Comparison of ENCODE assay signal across 28 cellular contexts in the genomic region with DNA sequence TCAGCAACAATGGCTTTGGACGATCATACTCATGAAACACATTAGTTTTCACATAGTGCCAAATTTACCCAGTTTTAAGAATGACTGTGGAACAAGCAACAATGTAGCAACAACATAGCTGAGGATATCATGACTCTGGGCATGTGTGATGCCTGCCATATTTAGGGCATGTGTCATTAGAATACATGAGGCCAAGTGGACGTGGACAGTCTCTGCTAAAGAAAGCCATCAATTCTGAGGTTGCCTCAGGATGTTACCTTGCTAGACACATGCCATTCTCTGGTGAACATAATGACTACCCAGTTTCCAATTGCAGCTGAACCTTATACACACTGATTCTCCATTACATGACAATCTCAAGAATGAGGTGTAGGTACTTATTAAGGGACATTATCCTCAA.
"Had no signal": no experiment of that assay in that cellular context is flagged by ENCODE, and none has a peak within 500 bp of the region (broad histone marks: within the 10 kb centered on the region; RNA-seq: fewer than 3 reads in every experiment).

No MANE protein-coding gene starts in this region.

- H3K36me3 Mint-ChIP-seq: naive B cell; natural killer cell; neural progenitor cell; stimulated activated effector memory CD8-positive, alpha-beta T cell treated with anti-CD3 and anti-CD28 coated beads, Interleukin-12 subunit alpha, Interleukin-12 subunit beta, amount 100 ng/mL, for 72 hours; type B pancreatic cell had no signal

- ATAC-seq: left colon; left lung; lower lobe of right lung; natural killer cell; right lobe of liver; stimulated activated effector memory CD8-positive, alpha-beta T cell treated with anti-CD3 and anti-CD28 coated beads, Interleukin-12 subunit alpha, Interleukin-12 subunit beta, amount 100 ng/mL, for 72 hours had no signal

- H3K27ac Mint-ChIP-seq: naive B cell; natural killer cell; nephron progenitor cell; neural progenitor cell; stimulated activated effector memory CD8-positive, alpha-beta T cell treated with anti-CD3 and anti-CD28 coated beads, Interleukin-12 subunit alpha, Interleukin-12 subunit beta, amount 100 ng/mL, for 72 hours; stimulated activated naive CD8-positive, alpha-beta T cell treated with anti-CD3 and anti-CD28 coated beads, Interleukin-15, Interleukin-2, amounts not matched to agents 100 ng/mL and 50 ng/mL, for 24 hours had no signal

- H3K4me3 ChIP-seq: heart right ventricle, left lung, lower lobe of right lung, neural progenitor cell, right atrium auricular region, right lobe of liver, spleen, suprapubic skin, thoracic aorta, tibial artery, uterus had no signal

- H3K4me3 Mint-ChIP-seq: naive B cell; natural killer cell; nephron progenitor cell; neural progenitor cell; stimulated activated effector memory CD8-positive, alpha-beta T cell treated with anti-CD3 and anti-CD28 coated beads, Interleukin-12 subunit alpha, Interleukin-12 subunit beta, amount 100 ng/mL, for 72 hours; stimulated activated naive CD8-positive, alpha-beta T cell treated with anti-CD3 and anti-CD28 coated beads, Interleukin-15, Interleukin-2, amounts not matched to agents 100 ng/mL and 50 ng/mL, for 24 hours; type B pancreatic cell had no signal

- H3K27me3 Mint-ChIP-seq: naive B cell; stimulated activated naive CD8-positive, alpha-beta T cell treated with anti-CD3 and anti-CD28 coated beads, Interleukin-15, Interleukin-2, amounts not matched to agents 100 ng/mL and 50 ng/mL, for 24 hours; type B pancreatic cell had no signal

- H3K79me2 ChIP-seq: parathyroid adenoma had no signal

- H3K27ac ChIP-seq: heart right ventricle, left lung, lower lobe of right lung, neural progenitor cell, neutrophil, parathyroid adenoma, right atrium auricular region, right lobe of liver, spleen, suprapubic skin, thoracic aorta, tibial artery, uterus had no signal

- H3K27me3 ChIP-seq: heart right ventricle, left lung, neural progenitor cell, neutrophil, right atrium auricular region, right lobe of liver, spleen, suprapubic skin, tibial artery, uterus had no signal

- H3K36me3 ChIP-seq: heart right ventricle, left lung, lower lobe of right lung, neural progenitor cell, neutrophil, right atrium auricular region, right lobe of liver, spleen, suprapubic skin, thoracic aorta, tibial artery, uterus had no signal

- H3K4me2 ChIP-seq: neural progenitor cell had no signal

- H3K9me3 ChIP-seq: lower lobe of right lung, neutrophil, right atrium auricular region, right lobe of liver, suprapubic skin, thoracic aorta, tibial artery, uterus had no signal

- DNase-seq: heart right ventricle; hippocampal formation; kidney; left colon; left lung; lower lobe of right lung; mammary epithelial cell; mesenchymal stem cell; naive B cell; natural killer cell; nephron progenitor cell; occipital lobe; right lobe of liver; small intestine; spleen; stimulated activated CD4-positive, alpha-beta T cell treated with anti-CD3 and anti-CD28 coated beads, Interleukin-4, amount 100 ng/mL, for 24 hours; stimulated activated naive CD4-positive, alpha-beta T cell; tibial artery; uterus had no signal

- H3K9me3 Mint-ChIP-seq: nephron progenitor cell; stimulated activated naive CD8-positive, alpha-beta T cell treated with anti-CD3 and anti-CD28 coated beads, Interleukin-15, Interleukin-2, amounts not matched to agents 100 ng/mL and 50 ng/mL, for 24 hours; type B pancreatic cell had no signal

- H2AFZ ChIP-seq: neural progenitor cell, parathyroid adenoma had no signal

- H3K9ac ChIP-seq: neural progenitor cell, parathyroid adenoma had no signal

- FAIRE-seq: kidney, small intestine had no signal

- H3K4me1 ChIP-seq: heart right ventricle, left lung, lower lobe of right lung, neural progenitor cell, parathyroid adenoma, right atrium auricular region, right lobe of liver, spleen, suprapubic skin had no signal

- H3K4me1 Mint-ChIP-seq: naive B cell; natural killer cell; nephron progenitor cell; neural progenitor cell; stimulated activated effector memory CD8-positive, alpha-beta T cell treated with anti-CD3 and anti-CD28 coated beads, Interleukin-12 subunit alpha, Interleukin-12 subunit beta, amount 100 ng/mL, for 72 hours had no signal
